ENCODE assay signal across 8 cellular contexts in genomic region chr22:37803195-37803635, GRCh38. TPM values are rescaled to one million over a fixed set of nuclear protein-coding genes. Genes with fewer than 3 reads are reported as not detected.
DNase-seq lines count a peak whose midpoint lies in the region; ATAC-seq and TF ChIP-seq lines count a peak whose summit lies in the region.

No MANE protein-coding gene starts in this region.

- H3K9me3 ChIP-seq in fibroblast of lung (ENCODE audit: control insufficient read depth, insufficient read depth, low read depth, low read length) (no peaks in the 10 kb centered on the region), skeletal muscle satellite cell (replicated peaks; ENCODE audit: low read length) (no peaks in the 10 kb centered on the region)

- H3K4me1 ChIP-seq in fibroblast of lung (ENCODE audit: control insufficient read depth, extremely low read depth, insufficient read depth, low read length) = peaks cover 9% of the 10 kb centered on the region
- H3K4me1 ChIP-seq in skeletal muscle satellite cell (ENCODE audit: control insufficient read depth, insufficient read depth, low read length) = peaks cover 42% of the 10 kb centered on the region

- H3K4me2 ChIP-seq in fibroblast of lung (ENCODE audit: extremely low read depth, insufficient read depth, low read length) = peak overlapping the region; percentile 64
- H3K4me2 ChIP-seq in skeletal muscle satellite cell (ENCODE audit: low read length) = peak overlapping the region; percentile 89

- no peaks in the 10 kb centered on the region for H4K20me1 ChIP-seq in fibroblast of lung (ENCODE audit: control insufficient read depth, extremely low read depth, insufficient read depth, low read length)

- DNase-seq in DMS53 (lab: John Stamatoyannopoulos, UW) = peak; percentile 54
- no peak for DNase-seq in DMS53 treated with DMSO at 0.1 percent for 48 hours (lab: John Stamatoyannopoulos, UW; ENCODE audit: unreplicated experiment)
- no peak for DNase-seq in T-cell
- DNase-seq in fibroblast of lung (ENCODE audit: low read depth in 2 of 2) = no peak
- no peak for DNase-seq in AG08395 (ENCODE audit: low spot score)
- DNase-seq in DMS114 treated with DMSO at 0.1 percent for 48 hours (lab: John Stamatoyannopoulos, UW; ENCODE audit: unreplicated experiment) = no peak
- DNase-seq in NCI-H446 treated with DMSO at 0.1 percent for 48 hours (lab: John Stamatoyannopoulos, UW) = no peak

- H3K27me3 ChIP-seq in fibroblast of lung (ENCODE audit: control insufficient read depth, insufficient read depth, low read length) = no peaks in the 10 kb centered on the region
- H3K27me3 ChIP-seq in skeletal muscle satellite cell (ENCODE audit: control insufficient read depth, insufficient read depth, low read length) = no peaks in the 10 kb centered on the region

- H3K27me3 Mint-ChIP-seq in T-cell = peaks cover 12 to 45% of the 10 kb centered on the region in 2 donors

- no peaks in the 10 kb centered on the region for H3K36me3 Mint-ChIP-seq in T-cell

- no peak overlapping the region for H3K27ac ChIP-seq in fibroblast of lung (ENCODE audit: insufficient read depth, low read length)

- H2AFZ ChIP-seq in fibroblast of lung (ENCODE audit: low read length) = no peak overlapping the region

- H3K9me3 Mint-ChIP-seq in T-cell = no peaks in the 10 kb centered on the region

- CTCF ChIA-PET in T-cell (lab: Charles Lee) = interaction anchor here in 1 of 2 donors (0.5 kb wide), 1 partner anchor 515 kb away, joined by 3 read pairs; no protein-coding TSS in a partner anchor

- peak overlapping the region; percentile 59 to 66 (median 64) for H3K4me3 Mint-ChIP-seq in T-cell

- peaks cover 19% of the 10 kb centered on the region for H3K79me2 ChIP-seq in fibroblast of lung (ENCODE audit: control insufficient read depth, insufficient read depth, low read length)

- no peak for TF ChIP-seq CTCF in fibroblast of lung (conservative IDR thresholded peaks at IDR 0.05 in 1 of 2, IDR thresholded peaks at IDR 0.05 in 1 of 2; ENCODE audit: low read depth in 1 of 2, low read length in 2 of 2)

- POLR2A ChIA-PET in T-cell (lab: Charles Lee) = no interaction called here

- H3K9ac ChIP-seq in fibroblast of lung (ENCODE audit: insufficient read depth, low read length) (no peak overlapping the region), skeletal muscle satellite cell (ENCODE audit: low read depth, low read length) (no peak overlapping the region)

- H3K4me3 ChIP-seq in fibroblast of lung (replicated peaks in 1 of 4; ENCODE audit: control extremely low read depth in 1 of 4, insufficient read depth in 1 of 4, low read depth in 3 of 4, low read length in 4 of 4) = peak overlapping the region in 3 of 4 experiments; percentile 31 to 61 (median 58)
- H3K4me3 ChIP-seq in skeletal muscle satellite cell (ENCODE audit: low read length) = no peak overlapping the region

- H3K27ac Mint-ChIP-seq in T-cell = no peak overlapping the region

- no peak for ATAC-seq in T-cell (replicated peaks in 1 of 4)

- H3K36me3 ChIP-seq in fibroblast of lung (ENCODE audit: control insufficient read depth, insufficient read depth, low read length) (no peaks in the 10 kb centered on the region), skeletal muscle satellite cell (ENCODE audit: insufficient read depth, low read length) (no peaks in the 10 kb centered on the region)

- H3K4me1 Mint-ChIP-seq in T-cell = peaks cover 30 to 43% (median 40%) of the 10 kb centered on the region in 3 donors

RNA-seq across cellular contexts. Expression of gene GCAT, which starts 4.5 kb away (rescaled TPM):
- total RNA-seq in T-cell (1 to 10 TPM; 1.2 to 3.5 (median 2.3) TPM), fibroblast of lung (7.7 and 11.9 TPM in 2 replicates)
- 6.6 and 11.0 TPM in 2 replicates for polyA plus RNA-seq in fibroblast of lung
- 14.0 and 25.6 TPM in 2 replicates for polyA plus RNA-seq in fibroblast of lung (2012)
- 14.6 and 20.8 TPM in 2 replicates for polyA minus RNA-seq in fibroblast of lung (ENCODE audit: low replicate concordance)
- 31.7 and 46.1 TPM in 2 replicates for total RNA-seq in skeletal muscle satellite cell (2012; rRNA removed)

RNA-seq across cellular contexts. Expression of gene GALR3, which starts 20.0 kb away (rescaled TPM):
- total RNA-seq in T-cell (not detected), fibroblast of lung (not detected in 2 replicates)
- polyA plus RNA-seq in fibroblast of lung = not detected in 2 replicates
- polyA plus RNA-seq in fibroblast of lung (2012) = not detected in 2 replicates
- not detected in 2 replicates for polyA minus RNA-seq in fibroblast of lung (ENCODE audit: low replicate concordance)
- total RNA-seq in skeletal muscle satellite cell (2012; rRNA removed) = not detected in 2 replicates

RNA-seq across cellular contexts. Expression of gene ANKRD54, which starts 40.9 kb away (rescaled TPM):
- total RNA-seq in T-cell (10 to 100 TPM; 19.9 to 29.7 (median 25.9) TPM), fibroblast of lung (12.1 and 16.2 TPM in 2 replicates)
- polyA plus RNA-seq in fibroblast of lung = 13.2 and 13.9 TPM in 2 replicates
- 16.3 and 16.5 TPM in 2 replicates for polyA plus RNA-seq in fibroblast of lung (2012)
- 30.9 and 42.2 TPM in 2 replicates for polyA minus RNA-seq in fibroblast of lung (ENCODE audit: low replicate concordance)
- 20.5 and 41.9 TPM in 2 replicates for total RNA-seq in skeletal muscle satellite cell (2012; rRNA removed)

RNA-seq across cellular contexts. Expression of gene EIF3L, which starts 46.0 kb away (rescaled TPM):
- total RNA-seq in T-cell (100 to 1,000 TPM; 428 to 516 (median 483) TPM), fibroblast of lung (288 and 404 TPM in 2 replicates)
- polyA plus RNA-seq in fibroblast of lung = 509 and 515 TPM in 2 replicates
- polyA plus RNA-seq in fibroblast of lung (2012) = 606 and 625 TPM in 2 replicates
- polyA minus RNA-seq in fibroblast of lung (ENCODE audit: low replicate concordance) = 359 and 395 TPM in 2 replicates
- total RNA-seq in skeletal muscle satellite cell (2012; rRNA removed) = 250 and 358 TPM in 2 replicates
